ENCODE assay signal across 20 cellular contexts in the genomic region with DNA sequence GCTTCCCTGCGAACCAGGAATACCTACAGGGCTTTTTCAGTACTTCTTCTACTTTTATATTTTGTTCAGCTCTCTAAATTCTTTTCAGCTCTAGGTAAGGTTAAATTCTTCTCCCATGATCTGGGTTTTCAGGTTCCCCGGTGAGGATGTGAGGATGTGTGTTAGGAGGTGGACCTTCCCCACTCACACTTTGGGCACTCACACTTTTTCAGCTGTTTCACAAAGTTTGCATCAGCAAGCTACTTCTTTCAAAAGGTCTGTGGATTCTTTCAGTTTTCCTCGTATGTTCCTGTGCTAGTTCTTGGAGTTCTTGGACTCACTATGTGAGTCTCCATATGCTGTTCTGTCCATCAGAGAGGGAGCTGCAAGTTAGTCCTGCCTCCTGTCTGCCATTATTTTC. TPM values are rescaled to one million over a fixed set of nuclear protein-coding genes. Genes with fewer than 3 reads are reported as not detected.
DNase-seq lines count a peak whose midpoint lies in the region; ATAC-seq and TF ChIP-seq lines count a peak whose summit lies in the region.
"Had no signal": no experiment of that assay in that cellular context is flagged by ENCODE, and none has a peak within 500 bp of the region (broad histone marks: within the 10 kb centered on the region; RNA-seq: fewer than 3 reads in every experiment).

No MANE protein-coding gene starts in this region.

- H3K9me3 ChIP-seq in RWPE2 (ENCODE audit: severe bottlenecking) (peaks cover 2% of the 10 kb centered on the region), ascending aorta (peaks cover 34 to 73% of the 10 kb centered on the region in 2 donors)
- H3K9me3 ChIP-seq: SJCRH30 had no signal

- no peak for DNase-seq in stimulated activated naive CD8-positive, alpha-beta T cell treated with anti-CD3 and anti-CD28 coated beads, Interleukin-15, amount 100 ng/mL, for 72 hours
- no peak for DNase-seq in stimulated activated naive CD8-positive, alpha-beta T cell treated with anti-CD3 and anti-CD28 coated beads, Interleukin-15, Interleukin-2, amounts not matched to agents 100 U/mL and 50 U/mL, for 24 hours
- DNase-seq in RWPE2 (ENCODE audit: low spot score), result no peak
- DNase-seq in foreskin keratinocyte, result no peak
- DNase-seq in ascending aorta (ENCODE audit: low spot score in 2 of 2), result no peak
- DNase-seq in activated naive CD4-positive, alpha-beta T cell treated with anti-CD3 and anti-CD28 coated beads, Interleukin-2, amount 10 ng/mL, durations not matched to agents 7 days and 5 days, result no peak
- DNase-seq: 8988T; CD4-positive, alpha-beta memory T cell; DMS153; MV-4-11; NCI-H1105 treated with DMSO at 0.1 percent for 48 hours; NCI-H2029 treated with DMSO at 0.1 percent for 48 hours; NCI-H2171; NCI-H526 had no signal

- H3K27ac Mint-ChIP-seq in stimulated activated naive CD8-positive, alpha-beta T cell treated with anti-CD3 and anti-CD28 coated beads, Interleukin-15, amount 100 ng/mL, for 72 hours, result peak overlapping the region; percentile 59 to 71
- H3K27ac Mint-ChIP-seq in activated naive CD4-positive, alpha-beta T cell treated with anti-CD3 and anti-CD28 coated beads, Interleukin-2, amount 10 ng/mL, durations not matched to agents 7 days and 5 days, result no peak overlapping the region

- H3K4me1 ChIP-seq in RWPE2 (ENCODE audit: insufficient read depth, poor library complexity, severe bottlenecking) (peaks cover 17% of the 10 kb centered on the region), foreskin keratinocyte (peaks cover 19% of the 10 kb centered on the region), ascending aorta (no peaks in the 10 kb centered on the region)
- H3K4me1 ChIP-seq: BLaER1 treated with 17β-estradiol and CSF1 and Interleukin-3, amounts not matched to agents 10 nM and 100 nM; SJCRH30 had no signal

- peaks cover 31% of the 10 kb centered on the region for H3K27me3 Mint-ChIP-seq in stimulated activated naive CD8-positive, alpha-beta T cell treated with anti-CD3 and anti-CD28 coated beads, Interleukin-15, amount 100 ng/mL, for 72 hours
- peaks cover 28% of the 10 kb centered on the region for H3K27me3 Mint-ChIP-seq in activated naive CD4-positive, alpha-beta T cell treated with anti-CD3 and anti-CD28 coated beads, Interleukin-2, amount 10 ng/mL, durations not matched to agents 7 days and 5 days

- TF ChIP-seq CTCF in RWPE2 (IDR thresholded peaks at IDR 0.05; ENCODE audit: poor library complexity, severe bottlenecking), result no peak
- TF ChIP-seq CTCF in foreskin keratinocyte (conservative IDR thresholded peaks at IDR 0.05), result no peak
- TF ChIP-seq CTCF in ascending aorta (IDR thresholded peaks at IDR 0.05), result no peak

- peaks cover 43 to 62% of the 10 kb centered on the region in 2 donors for H3K9me3 Mint-ChIP-seq in stimulated activated naive CD8-positive, alpha-beta T cell treated with anti-CD3 and anti-CD28 coated beads, Interleukin-15, amount 100 ng/mL, for 72 hours
- peaks cover 39% of the 10 kb centered on the region for H3K9me3 Mint-ChIP-seq in activated naive CD4-positive, alpha-beta T cell treated with anti-CD3 and anti-CD28 coated beads, Interleukin-2, amount 10 ng/mL, durations not matched to agents 7 days and 5 days

- ATAC-seq in stimulated activated naive CD8-positive, alpha-beta T cell treated with anti-CD3 and anti-CD28 coated beads, Interleukin-15, amount 100 ng/mL, for 72 hours, result no peak
- no peak for ATAC-seq in stimulated activated naive CD8-positive, alpha-beta T cell treated with anti-CD3 and anti-CD28 coated beads, Interleukin-15, Interleukin-2, amounts not matched to agents 100 U/mL and 50 U/mL, for 24 hours
- ATAC-seq in RWPE2 (ENCODE audit: low read depth) (peak; percentile 26; the same call in 2 of the 3 replicates), foreskin keratinocyte (peak; percentile 30), HG02885 (IDR thresholded peaks at IDR 0.05; ENCODE audit: poor library complexity, unreplicated experiment) (no peak)
- ATAC-seq: Panc1 had no signal

- H3K36me3 Mint-ChIP-seq in activated naive CD4-positive, alpha-beta T cell treated with anti-CD3 and anti-CD28 coated beads, Interleukin-2, amount 10 ng/mL, durations not matched to agents 7 days and 5 days, result peaks cover 10% of the 10 kb centered on the region

- H3K4me3 Mint-ChIP-seq in stimulated activated naive CD8-positive, alpha-beta T cell treated with anti-CD3 and anti-CD28 coated beads, Interleukin-15, amount 100 ng/mL, for 72 hours, result no peak overlapping the region
- no peak overlapping the region for H3K4me3 Mint-ChIP-seq in activated naive CD4-positive, alpha-beta T cell treated with anti-CD3 and anti-CD28 coated beads, Interleukin-2, amount 10 ng/mL, durations not matched to agents 7 days and 5 days
- H3K4me3 Mint-ChIP-seq: CD4-positive, alpha-beta memory T cell had no signal

- H3K27me3 ChIP-seq in RWPE2 (ENCODE audit: insufficient read depth, poor library complexity, severe bottlenecking), result no peaks in the 10 kb centered on the region
- no peaks in the 10 kb centered on the region for H3K27me3 ChIP-seq in foreskin keratinocyte
- H3K27me3 ChIP-seq in ascending aorta, result no peaks in the 10 kb centered on the region
- H3K27me3 ChIP-seq: BLaER1 treated with 17β-estradiol and CSF1 and Interleukin-3, amounts not matched to agents 10 nM and 100 nM; SJCRH30 had no signal

- CTCF ChIA-PET in activated naive CD4-positive, alpha-beta T cell treated with anti-CD3 and anti-CD28 coated beads, Interleukin-2, amount 10 ng/mL, durations not matched to agents 7 days and 5 days (lab: Charles Lee), result no interaction called here

- H3K4me1 Mint-ChIP-seq in stimulated activated naive CD8-positive, alpha-beta T cell treated with anti-CD3 and anti-CD28 coated beads, Interleukin-15, amount 100 ng/mL, for 72 hours, result peaks cover 9% of the 10 kb centered on the region
- H3K4me1 Mint-ChIP-seq in activated naive CD4-positive, alpha-beta T cell treated with anti-CD3 and anti-CD28 coated beads, Interleukin-2, amount 10 ng/mL, durations not matched to agents 7 days and 5 days, result no peaks in the 10 kb centered on the region
- H3K4me1 Mint-ChIP-seq: CD4-positive, alpha-beta memory T cell had no signal

- intact Hi-C loops in ascending aorta (cut with DNase I), result no loop called here

- peak overlapping the region; percentile 52 for H3K27ac ChIP-seq in RWPE2 (ENCODE audit: poor library complexity, severe bottlenecking)
- peak overlapping the region; percentile 52 for H3K27ac ChIP-seq in foreskin keratinocyte
- no peak overlapping the region for H3K27ac ChIP-seq in ascending aorta
- H3K27ac ChIP-seq: BLaER1 treated with 17β-estradiol and CSF1 and Interleukin-3, amounts not matched to agents 10 nM and 100 nM; SJCRH30 had no signal

- H3K36me3 ChIP-seq in RWPE2 (ENCODE audit: low read depth) (no peaks in the 10 kb centered on the region), ascending aorta (no peaks in the 10 kb centered on the region)
- H3K36me3 ChIP-seq: BLaER1 treated with 17β-estradiol and CSF1 and Interleukin-3, amounts not matched to agents 10 nM and 100 nM; SJCRH30 had no signal

- H3K4me3 ChIP-seq in RWPE2 (ENCODE audit: severe bottlenecking) (no peak overlapping the region), ascending aorta (no peak overlapping the region)
- H3K4me3 ChIP-seq: BLaER1 treated with 17β-estradiol and CSF1 and Interleukin-3, amounts not matched to agents 10 nM and 100 nM; SJCRH30 had no signal

RNA-seq across cellular contexts. Expression of gene OR5K2, which starts 13.9 kb away (rescaled TPM):
- not detected in 2 replicates for total RNA-seq in foreskin keratinocyte
- not detected in 2 replicates for polyA plus RNA-seq in foreskin keratinocyte
- total RNA-seq in ascending aorta, result not detected
- total RNA-seq: CD4-positive, alpha-beta memory T cell; Daoy; H1 had no signal
- polyA plus RNA-seq: CD4-positive, alpha-beta memory T cell; H1 had no signal

RNA-seq across cellular contexts. Expression of gene OR5K1, which starts 20.6 kb away (rescaled TPM):
- total RNA-seq in foreskin keratinocyte, result not detected in 2 replicates
- polyA plus RNA-seq in foreskin keratinocyte, result not detected in 2 replicates
- 4.7 TPM for total RNA-seq in ascending aorta
- total RNA-seq: CD4-positive, alpha-beta memory T cell; Daoy; H1; SJCRH30 had no signal
- polyA plus RNA-seq: CD4-positive, alpha-beta memory T cell; H1 had no signal

RNA-seq across cellular contexts. Expression of gene CLDND1, which starts 39.1 kb away (rescaled TPM):
- total RNA-seq in foreskin keratinocyte, result 52.2 and 55.4 TPM in 2 replicates
- 31.3 and 40.3 TPM in 2 replicates for polyA plus RNA-seq in foreskin keratinocyte
- 171 TPM for total RNA-seq in ascending aorta

RNA-seq across cellular contexts. Expression of gene GPR15, which starts 48.2 kb away (rescaled TPM):
- total RNA-seq in foreskin keratinocyte, result not detected in 2 replicates
- polyA plus RNA-seq in foreskin keratinocyte, result not detected in 2 replicates
- total RNA-seq in ascending aorta, result not detected
- total RNA-seq: Daoy, H1, SJCRH30 had no signal
- polyA plus RNA-seq: H1 had no signal

Comparison
In these comparisons a context has a peak if more than half of its experiments do, and no peak if none do; other contexts are left out.
1. ATAC-seq: peak in RWPE2 (single experiment) and foreskin keratinocyte (single experiment); none in stimulated activated naive CD8-positive, alpha-beta T cell treated with anti-CD3 and anti-CD28 coated beads, Interleukin-15, amount 100 ng/mL, for 72 hours (single experiment), stimulated activated naive CD8-positive, alpha-beta T cell treated with anti-CD3 and anti-CD28 coated beads, Interleukin-15, Interleukin-2, amounts not matched to agents 100 U/mL and 50 U/mL, for 24 hours (single experiment) and HG02885 (single experiment).
2. H3K27ac ChIP-seq: peak in RWPE2 (single experiment) and foreskin keratinocyte (single experiment); none in ascending aorta (0 of 2).